Comparison of ENCODE assay signal across 1 cellular context in the genomic region with DNA sequence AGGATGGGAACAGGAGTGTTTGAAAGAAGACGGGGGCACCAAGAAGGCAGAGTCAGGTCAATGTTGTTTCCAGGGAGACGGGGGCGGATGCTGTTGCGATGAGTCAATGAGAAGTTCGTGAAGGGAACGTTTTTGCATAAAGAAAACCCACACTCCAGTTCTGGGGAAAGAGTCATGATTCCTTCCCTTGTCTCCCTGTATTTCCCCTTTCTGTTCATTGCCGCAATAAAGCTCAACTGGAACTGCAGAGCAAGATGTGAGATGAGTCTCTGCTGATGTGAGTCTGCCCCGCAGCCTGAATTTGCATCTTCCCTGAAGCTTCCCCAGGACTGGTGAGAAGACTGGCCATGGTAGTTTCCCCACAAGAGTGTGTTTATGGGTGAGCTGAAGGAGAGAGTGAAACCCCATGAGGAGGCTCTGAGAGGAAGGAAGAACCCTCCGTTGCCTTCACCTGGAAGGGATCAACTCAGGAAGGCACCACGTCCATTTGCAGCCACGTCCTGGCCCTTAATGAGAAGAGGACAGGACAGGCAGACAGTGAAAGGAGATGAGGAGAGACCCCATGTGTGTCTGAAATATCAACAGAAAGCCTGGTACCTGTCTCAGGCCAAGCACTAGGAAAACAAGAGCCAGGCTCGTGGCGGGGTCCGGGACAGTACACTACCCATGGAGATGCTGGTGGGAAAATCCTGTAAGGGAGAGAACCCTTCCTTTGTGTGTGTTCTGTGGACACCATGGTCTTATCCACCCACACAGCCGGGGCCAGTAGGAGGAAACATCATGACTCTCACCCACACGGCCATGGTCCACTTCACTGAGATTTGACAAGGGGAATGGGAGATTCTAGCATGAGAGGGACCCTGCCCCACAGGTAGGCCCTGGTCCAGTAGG.
TF ChIP-seq lines count a peak whose summit lies in the region.

No MANE protein-coding gene starts in this region.

TF ChIP-seq in GM23338, 12 proteins besides CTCF, POLR2A, EP300 and RAD21 (continued from another document):
- TF ChIP-seq, protein P1, sequence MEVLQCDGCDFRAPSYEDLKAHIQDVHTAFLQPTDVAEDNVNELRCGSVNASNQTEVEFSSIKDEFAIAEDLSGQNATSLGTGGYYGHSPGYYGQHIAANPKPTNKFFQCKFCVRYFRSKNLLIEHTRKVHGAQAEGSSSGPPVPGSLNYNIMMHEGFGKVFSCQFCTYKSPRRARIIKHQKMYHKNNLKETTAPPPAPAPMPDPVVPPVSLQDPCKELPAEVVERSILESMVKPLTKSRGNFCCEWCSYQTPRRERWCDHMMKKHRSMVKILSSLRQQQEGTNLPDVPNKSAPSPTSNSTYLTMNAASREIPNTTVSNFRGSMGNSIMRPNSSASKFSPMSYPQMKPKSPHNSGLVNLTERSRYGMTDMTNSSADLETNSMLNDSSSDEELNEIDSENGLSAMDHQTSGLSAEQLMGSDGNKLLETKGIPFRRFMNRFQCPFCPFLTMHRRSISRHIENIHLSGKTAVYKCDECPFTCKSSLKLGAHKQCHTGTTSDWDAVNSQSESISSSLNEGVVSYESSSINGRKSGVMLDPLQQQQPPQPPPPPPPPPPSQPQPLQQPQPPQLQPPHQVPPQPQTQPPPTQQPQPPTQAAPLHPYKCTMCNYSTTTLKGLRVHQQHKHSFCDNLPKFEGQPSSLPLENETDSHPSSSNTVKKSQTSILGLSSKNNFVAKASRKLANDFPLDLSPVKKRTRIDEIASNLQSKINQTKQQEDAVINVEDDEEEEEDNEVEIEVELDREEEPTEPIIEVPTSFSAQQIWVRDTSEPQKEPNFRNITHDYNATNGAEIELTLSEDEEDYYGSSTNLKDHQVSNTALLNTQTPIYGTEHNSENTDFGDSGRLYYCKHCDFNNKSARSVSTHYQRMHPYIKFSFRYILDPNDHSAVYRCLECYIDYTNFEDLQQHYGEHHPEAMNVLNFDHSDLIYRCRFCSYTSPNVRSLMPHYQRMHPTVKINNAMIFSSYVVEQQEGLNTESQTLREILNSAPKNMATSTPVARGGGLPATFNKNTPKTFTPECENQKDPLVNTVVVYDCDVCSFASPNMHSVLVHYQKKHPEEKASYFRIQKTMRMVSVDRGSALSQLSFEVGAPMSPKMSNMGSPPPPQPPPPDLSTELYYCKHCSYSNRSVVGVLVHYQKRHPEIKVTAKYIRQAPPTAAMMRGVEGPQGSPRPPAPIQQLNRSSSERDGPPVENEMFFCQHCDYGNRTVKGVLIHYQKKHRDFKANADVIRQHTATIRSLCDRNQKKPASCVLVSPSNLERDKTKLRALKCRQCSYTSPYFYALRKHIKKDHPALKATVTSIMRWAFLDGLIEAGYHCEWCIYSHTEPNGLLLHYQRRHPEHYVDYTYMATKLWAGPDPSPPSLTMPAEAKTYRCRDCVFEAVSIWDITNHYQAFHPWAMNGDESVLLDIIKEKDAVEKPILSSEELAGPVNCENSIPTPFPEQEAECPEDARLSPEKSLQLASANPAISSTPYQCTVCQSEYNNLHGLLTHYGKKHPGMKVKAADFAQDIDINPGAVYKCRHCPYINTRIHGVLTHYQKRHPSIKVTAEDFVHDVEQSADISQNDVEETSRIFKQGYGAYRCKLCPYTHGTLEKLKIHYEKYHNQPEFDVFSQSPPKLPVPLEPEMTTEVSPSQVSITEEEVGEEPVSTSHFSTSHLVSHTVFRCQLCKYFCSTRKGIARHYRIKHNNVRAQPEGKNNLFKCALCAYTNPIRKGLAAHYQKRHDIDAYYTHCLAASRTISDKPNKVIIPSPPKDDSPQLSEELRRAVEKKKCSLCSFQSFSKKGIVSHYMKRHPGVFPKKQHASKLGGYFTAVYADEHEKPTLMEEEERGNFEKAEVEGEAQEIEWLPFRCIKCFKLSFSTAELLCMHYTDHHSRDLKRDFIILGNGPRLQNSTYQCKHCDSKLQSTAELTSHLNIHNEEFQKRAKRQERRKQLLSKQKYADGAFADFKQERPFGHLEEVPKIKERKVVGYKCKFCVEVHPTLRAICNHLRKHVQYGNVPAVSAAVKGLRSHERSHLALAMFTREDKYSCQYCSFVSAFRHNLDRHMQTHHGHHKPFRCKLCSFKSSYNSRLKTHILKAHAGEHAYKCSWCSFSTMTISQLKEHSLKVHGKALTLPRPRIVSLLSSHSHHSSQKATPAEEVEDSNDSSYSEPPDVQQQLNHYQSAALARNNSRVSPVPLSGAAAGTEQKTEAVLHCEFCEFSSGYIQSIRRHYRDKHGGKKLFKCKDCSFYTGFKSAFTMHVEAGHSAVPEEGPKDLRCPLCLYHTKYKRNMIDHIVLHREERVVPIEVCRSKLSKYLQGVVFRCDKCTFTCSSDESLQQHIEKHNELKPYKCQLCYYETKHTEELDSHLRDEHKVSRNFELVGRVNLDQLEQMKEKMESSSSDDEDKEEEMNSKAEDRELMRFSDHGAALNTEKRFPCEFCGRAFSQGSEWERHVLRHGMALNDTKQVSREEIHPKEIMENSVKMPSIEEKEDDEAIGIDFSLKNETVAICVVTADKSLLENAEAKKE (CRISPR knock-in tag; IDR thresholded peaks at IDR 0.05) = no peak
